Comparison of ENCODE assay signal across 8 cellular contexts in genomic region chr12:130818381-130819247, GRCh38. TPM values are rescaled to one million over a fixed set of nuclear protein-coding genes. Genes with fewer than 3 reads are reported as not detected.
DNase-seq lines count a peak whose midpoint lies in the region; ATAC-seq, FAIRE-seq and TF ChIP-seq lines count a peak whose summit lies in the region.

No MANE protein-coding gene starts in this region.

- peak overlapping the region; percentile 92 for H3K4me2 ChIP-seq in GM12878 (ENCODE audit: control insufficient read depth, insufficient read depth)

- peak overlapping the region; percentile 60 to 69 for H3K4me3 ChIP-seq in CD4-positive, alpha-beta memory T cell (ENCODE audit: low read length in 2 of 2)
- peak overlapping the region; percentile 59; the same call in 1 of the 2 replicates for H3K4me3 ChIP-seq in GM12878

- no peaks in the 10 kb centered on the region for H3K27me3 ChIP-seq in CD4-positive, alpha-beta memory T cell (ENCODE audit: insufficient read depth, low read length)
- H3K27me3 ChIP-seq in GM12878 (replicated peaks in 1 of 2; ENCODE audit: control insufficient read depth in 2 of 2, insufficient read depth in 2 of 2, low read length in 1 of 2), result no peaks in the 10 kb centered on the region

- ATAC-seq in GM19455 (IDR thresholded peaks at IDR 0.05; ENCODE audit: unreplicated experiment), result peak; percentile 82
- peak; percentile 77 for ATAC-seq in HG03571 (IDR thresholded peaks at IDR 0.05; ENCODE audit: unreplicated experiment)
- ATAC-seq in GM12878, result peak; percentile 99

- peak overlapping the region in 6 of 7 donors; percentile 42 to 96 (median 85) for H3K27ac Mint-ChIP-seq in CD4-positive, alpha-beta memory T cell
- peak overlapping the region in 5 of 6 donors; percentile 4 to 84 (median 38) for H3K27ac Mint-ChIP-seq in immature natural killer cell

- no peaks in the 10 kb centered on the region for H3K9me3 ChIP-seq in CD4-positive, alpha-beta memory T cell (ENCODE audit: control insufficient read depth in 1 of 2, low read length in 2 of 2)
- no peaks in the 10 kb centered on the region for H3K9me3 ChIP-seq in GM12878 (replicated peaks; ENCODE audit: control insufficient read depth, insufficient read depth, low read length)

- peaks cover 9 to 32% of the 10 kb centered on the region in 2 donors for H3K36me3 Mint-ChIP-seq in CD4-positive, alpha-beta memory T cell
- peaks cover 5 to 9% (median 5%) of the 10 kb centered on the region in 3 donors for H3K36me3 Mint-ChIP-seq in immature natural killer cell

- POLR2A ChIA-PET in CD4-positive, alpha-beta memory T cell (lab: Charles Lee; ENCODE audit: partially characterized antibody), result no interaction called here
- POLR2A ChIA-PET in GM12878 (lab: Charles Lee), result interaction anchor here (6.2 kb wide), 1 partner anchor 18 kb away, joined by 24 read pairs; no protein-coding TSS in a partner anchor

- peak overlapping the region; percentile 83 to 95 (median 92) for H3K4me3 Mint-ChIP-seq in CD4-positive, alpha-beta memory T cell
- peak overlapping the region; percentile 86 to 97 (median 89) for H3K4me3 Mint-ChIP-seq in immature natural killer cell

- peaks cover 7 to 15% (median 7%) of the 10 kb centered on the region in 4 donors for H3K4me1 Mint-ChIP-seq in CD4-positive, alpha-beta memory T cell
- H3K4me1 Mint-ChIP-seq in immature natural killer cell, result peaks cover 16 to 17% of the 10 kb centered on the region in 2 donors

- peak; percentile 83 to 91 (median 89) for TF ChIP-seq CTCF in GM12878 (IDR thresholded peaks at IDR 0.05 in 2 of 3, conservative IDR thresholded peaks at IDR 0.05 in 1 of 3; ENCODE audit: control insufficient read depth in 2 of 3, extremely low read depth in 1 of 3, insufficient read depth in 1 of 3, low read depth in 3 of 3, low read length in 3 of 3)

- H3K79me2 ChIP-seq in GM12878 (ENCODE audit: control insufficient read depth, insufficient read depth, low read length), result peaks cover 1% of the 10 kb centered on the region; the same call in 1 of the 2 replicates

- BruUV-seq in GM12878 (replicated peaks; lab: Mats Ljungman, UMichigan), result no TSS peak

- SMC1A ChIA-PET in GM12878 (lab: Charles Lee; ENCODE audit: uncharacterized antibody, unreplicated experiment), result interaction anchor here (1.3 to 2.0 kb wide), 2 partner anchors 18 to 19 kb away, joined by 3 to 7 read pairs; no protein-coding TSS in a partner anchor

- peak; percentile 60 for TF ChIP-seq RAD21 in GM12878 (IDR thresholded peaks at IDR 0.05; ENCODE audit: insufficient read depth, low read depth, low read length)

- H3K27me3 Mint-ChIP-seq in CD4-positive, alpha-beta memory T cell, result no peaks in the 10 kb centered on the region
- H3K27me3 Mint-ChIP-seq in immature natural killer cell (ENCODE audit: low read depth in 3 of 3), result peaks cover 0 to 5% (median 2%) of the 10 kb centered on the region in 3 donors

- peak overlapping the region; percentile 24; the same call in 1 of the 2 replicates for H3K9ac ChIP-seq in GM12878 (ENCODE audit: control insufficient read depth, insufficient read depth, low read length)

- intact Hi-C loops in CD4-positive, alpha-beta memory T cell (cut with micrococcal nuclease), result loop anchor here (1.0 to 2.0 kb wide), 4 partner anchors 20 to 314 kb away; partner anchors contain the start of gene STX2
- intact Hi-C loops in GM12878 (cut with micrococcal nuclease; ENCODE audit: unreplicated experiment), result loop anchor here (1.0 kb wide), 1 partner anchor 57 kb away; no protein-coding TSS in a partner anchor

- DNase-seq in CD4-positive, alpha-beta memory T cell, result peak; percentile 70 to 82 (median 73)
- DNase-seq in T-helper 2 cell (peak; percentile 59 to 78 (median 66)), GM12878 (ENCODE audit: low read depth, low spot score) (peak; percentile 28), immature natural killer cell (peak; percentile 66 to 68 (median 68)), T1000 (lab: John Stamatoyannopoulos, UW) (no peak)
- DNase-seq in stimulated activated CD4-positive, alpha-beta T cell treated with anti-CD3 and anti-CD28 coated beads, Interleukin-15, amount 100 ng/mL, for 1 hour (ENCODE audit: low read depth in 1 of 2, low spot score in 1 of 2), result peak; percentile 61 to 75

- in situ Hi-C loops in GM12878 (cut with MboI), result loop anchor here (5.0 kb wide), 1 partner anchor 56 kb away; no protein-coding TSS in a partner anchor

- peak; percentile 41; the same call in 1 of the 2 replicates for TF ChIP-seq POLR2A in GM12878 (IDR thresholded peaks at IDR 0.05; ENCODE audit: low read depth, low read length)

- peaks cover 5% of the 10 kb centered on the region for H3K4me1 ChIP-seq in CD4-positive, alpha-beta memory T cell (ENCODE audit: insufficient read depth, low read length)
- peaks cover 20% of the 10 kb centered on the region for H3K4me1 ChIP-seq in GM12878 (ENCODE audit: control insufficient read depth, insufficient read depth, low read length)

- peak; percentile 13 for FAIRE-seq in GM12878 (lab: Jason Lieb, UNC)

- TF ChIP-seq EP300 in GM12878 (IDR thresholded peaks at IDR 0.05; ENCODE audit: borderline replicate concordance in 1 of 2, control insufficient read depth in 1 of 2, low read depth in 2 of 2, low read length in 2 of 2), result no peak

- H3K36me3 ChIP-seq in CD4-positive, alpha-beta memory T cell (ENCODE audit: insufficient read depth, low read length), result peaks cover 12% of the 10 kb centered on the region
- H3K36me3 ChIP-seq in GM12878 (ENCODE audit: control insufficient read depth in 2 of 2, insufficient read depth in 2 of 2, low read length in 1 of 2), result peaks cover 4 to 5% of the 10 kb centered on the region in 2 experiments; a peak in 3 of 4 replicates

- H2AFZ ChIP-seq in GM12878 (ENCODE audit: control insufficient read depth, low read depth, low read length), result peak overlapping the region; percentile 42

- no peaks in the 10 kb centered on the region for H3K9me3 Mint-ChIP-seq in CD4-positive, alpha-beta memory T cell
- no peaks in the 10 kb centered on the region for H3K9me3 Mint-ChIP-seq in immature natural killer cell

- CTCF ChIA-PET in CD4-positive, alpha-beta memory T cell (lab: Charles Lee; ENCODE audit: partially characterized antibody), result interaction anchor here (1.0 to 4.5 kb wide), 7 partner anchors 8 to 58 kb away, joined by 3 to 39 read pairs (median 5); no protein-coding TSS in a partner anchor
- CTCF ChIA-PET in GM12878 (lab: Yijun Ruan, JAX), result interaction anchor here (0.6 to 3.3 kb wide), 5 partner anchors 8 to 63 kb away, joined by 3 to 16 read pairs (median 6); no protein-coding TSS in a partner anchor

- H4K20me1 ChIP-seq in GM12878 (ENCODE audit: control insufficient read depth, insufficient read depth), result no peaks in the 10 kb centered on the region

- WGBS in GM12878 (ENCODE audit: insufficient coverage, insufficient replicate concordance, low lambda C conversion rate, missing lambda C conversion rate), result 13% methylated on average over 59 of the region's 60 CpGs

- RAD21 ChIA-PET in GM12878 (lab: Charles Lee; ENCODE audit: unreplicated experiment), result interaction anchor here (1.0 to 2.2 kb wide), 4 partner anchors 17 to 286 kb away, joined by 3 to 10 read pairs (median 4); no protein-coding TSS in a partner anchor

- peak overlapping the region; percentile 49 for H3K27ac ChIP-seq in CD4-positive, alpha-beta memory T cell (ENCODE audit: low read depth, low read length)
- H3K27ac ChIP-seq in GM12878 (ENCODE audit: control insufficient read depth, insufficient read depth), result peak overlapping the region; percentile 37; the same call in 1 of the 2 replicates

TF ChIP-seq in GM12878, 131 proteins besides CTCF, POLR2A, EP300 and RAD21 (continues in another document):
- 0 out of 2 replicates have a peak, but pooled peaks have one; percentile 27 for TF ChIP-seq DPF2 (IDR thresholded peaks at IDR 0.05)

RNA-seq across cellular contexts. Expression of gene STX2, which starts 20.4 kb away (rescaled TPM):
- total RNA-seq in CD4-positive, alpha-beta memory T cell, result 10 to 100 TPM; 30.2 to 35.3 TPM
- polyA plus RNA-seq in CD4-positive, alpha-beta memory T cell, result 10 to 100 TPM; 12.1 to 12.9 TPM
- total RNA-seq in GM12878 (2013; cell fraction: nucleolus; rRNA removed), result 28.7 and 37.0 TPM in 2 replicates
- total RNA-seq in GM12878 (2014; rRNA removed) (9.1 and 11.8 TPM in 2 replicates), GM12878 (2014; rRNA removed; fragmentation: Illumina TruSeq; extraction: Trizol) (13.4 and 14.5 TPM in 2 replicates), GM12878 (2021) (11.0 and 11.3 TPM in 2 replicates)
- polyA plus RNA-seq in GM12878 (2011; ENCODE audit: low read depth), result 6.4 TPM
- polyA plus RNA-seq in GM12878 (2011; rRNA removed) (22.2 and 27.3 TPM in 2 replicates), GM12878 (2014; fragmentation: Illumina TruSeq; extraction: Trizol) (15.4 and 18.7 TPM in 2 replicates), GM12878 (2014; fragmentation: Nextera tagmentation; extraction: Ambion mirVana) (1 to 10 TPM; 6.0 to 7.8 TPM), GM12878 (2014; rRNA removed) (12.1 and 16.2 TPM in 2 replicates), GM12878 (2016; fragmentation: Nextera tagmentation; extraction: Ambion mirVana) (1 to 10 TPM; 6.6 to 6.9 TPM), immature natural killer cell (1 to 10 TPM; 3.3 to 5.8 (median 3.6) TPM)
- polyA plus RNA-seq in GM12878 (2011; cell fraction: cytosol; rRNA removed), result 9.9 and 10.7 TPM in 2 replicates
- polyA plus RNA-seq in GM12878 (2011; cell fraction: nucleus; rRNA removed), result 36.6 and 36.8 TPM in 2 replicates
- 7.3 and 8.8 TPM in 2 replicates for polyA plus RNA-seq in GM12878 (2012)
- polyA minus RNA-seq in GM12878 (2011; rRNA and poly(A)+ RNA removed), result 5.1 and 8.4 TPM in 2 replicates
- polyA minus RNA-seq in GM12878 (2011; cell fraction: cytosol; rRNA and poly(A)+ RNA removed), result 4.6 and 5.5 TPM in 2 replicates
- polyA minus RNA-seq in GM12878 (2011; cell fraction: nucleus; rRNA and poly(A)+ RNA removed), result 3.5 and 5.5 TPM in 2 replicates

RNA-seq across cellular contexts. Expression of gene RAN, which starts 53.3 kb away (rescaled TPM):
- 100 to 1,000 TPM; 289 to 333 TPM for total RNA-seq in CD4-positive, alpha-beta memory T cell
- polyA plus RNA-seq in CD4-positive, alpha-beta memory T cell, result 100 to 1,000 TPM; 750 to 868 TPM
- total RNA-seq in GM12878 (2013; cell fraction: nucleolus; rRNA removed), result 188 and 200 TPM in 2 replicates
- total RNA-seq in GM12878 (2014; rRNA removed), result 1,598 and 2,001 TPM in 2 replicates
- total RNA-seq in GM12878 (2014; rRNA removed; fragmentation: Illumina TruSeq; extraction: Trizol), result 1,619 and 1,657 TPM in 2 replicates
- 1,882 and 1,927 TPM in 2 replicates for total RNA-seq in GM12878 (2021)
- polyA plus RNA-seq in GM12878 (2011; ENCODE audit: low read depth), result 1,093 TPM
- polyA plus RNA-seq in GM12878 (2011; rRNA removed), result 3,769 and 4,371 TPM in 2 replicates
- polyA plus RNA-seq in GM12878 (2011; cell fraction: cytosol; rRNA removed), result 2,608 and 3,247 TPM in 2 replicates
- polyA plus RNA-seq in GM12878 (2011; cell fraction: nucleus; rRNA removed), result 1,649 and 2,165 TPM in 2 replicates
- polyA plus RNA-seq in GM12878 (2012), result 1,519 and 1,580 TPM in 2 replicates
- polyA plus RNA-seq in GM12878 (2014; fragmentation: Illumina TruSeq; extraction: Trizol), result 2,276 and 2,670 TPM in 2 replicates
- 1,000 to 10,000 TPM; 3,131 to 3,633 TPM for polyA plus RNA-seq in GM12878 (2014; fragmentation: Nextera tagmentation; extraction: Ambion mirVana)
- 2,435 and 2,587 TPM in 2 replicates for polyA plus RNA-seq in GM12878 (2014; rRNA removed)
- polyA plus RNA-seq in GM12878 (2016; fragmentation: Nextera tagmentation; extraction: Ambion mirVana), result 1,000 to 10,000 TPM; 3,103 to 3,142 TPM
- 1,704 and 2,289 TPM in 2 replicates for polyA minus RNA-seq in GM12878 (2011; rRNA and poly(A)+ RNA removed)
- 413 and 516 TPM in 2 replicates for polyA minus RNA-seq in GM12878 (2011; cell fraction: cytosol; rRNA and poly(A)+ RNA removed)
- polyA minus RNA-seq in GM12878 (2011; cell fraction: nucleus; rRNA and poly(A)+ RNA removed), result 140 and 192 TPM in 2 replicates
- 100 to 1,000 TPM; 428 to 585 (median 478) TPM for polyA plus RNA-seq in immature natural killer cell
